In genomic region chr12:111687952-111688351, GRCh38 we compare ENCODE assay signal across 17 cellular contexts. TPM values are rescaled to one million over a fixed set of nuclear protein-coding genes. Genes with fewer than 3 reads are reported as not detected.
DNase-seq lines count a peak whose midpoint lies in the region; ATAC-seq and TF ChIP-seq lines count a peak whose summit lies in the region.
"Had no signal": no experiment of that assay in that cellular context is flagged by ENCODE, and none has a peak within 500 bp of the region (broad histone marks: within the 10 kb centered on the region; RNA-seq: fewer than 3 reads in every experiment).

No MANE protein-coding gene starts in this region.

- POLR2A ChIA-PET in CD8-positive, alpha-beta memory T cell (lab: Charles Lee) = no interaction called here
- POLR2A ChIA-PET in naive thymus-derived CD8-positive, alpha-beta T cell (lab: Charles Lee) = no interaction called here

- H3K4me1 Mint-ChIP-seq in CD8-positive, alpha-beta memory T cell = peaks cover 41 to 46% (median 44%) of the 10 kb centered on the region in 3 donors
- peaks cover 30% of the 10 kb centered on the region for H3K4me1 Mint-ChIP-seq in HFFc6 (ENCODE audit: low read depth)
- H3K4me1 Mint-ChIP-seq in naive thymus-derived CD8-positive, alpha-beta T cell = peaks cover 24 to 46% (median 42%) of the 10 kb centered on the region in 4 donors
- H3K4me1 Mint-ChIP-seq in stimulated activated memory B cell treated with anti-CD40 and anti-IgM and Interleukin-4, amounts not matched to agents 10 μg/mL and 1 μg/mL and 100 μg/mL, for 72 hours = peaks cover 40% of the 10 kb centered on the region

- no peak for ATAC-seq in naive thymus-derived CD8-positive, alpha-beta T cell
- no peak for ATAC-seq in stimulated activated memory B cell treated with anti-CD40 and anti-IgM and Interleukin-4, amounts not matched to agents 10 μg/mL and 1 μg/mL and 100 μg/mL, for 72 hours
- no peak for ATAC-seq in foreskin keratinocyte
- ATAC-seq: GM23338 had no signal

- H3K9me3 ChIP-seq in CD8-positive, alpha-beta memory T cell (ENCODE audit: low read length) = no peaks in the 10 kb centered on the region
- H3K9me3 ChIP-seq: SJSA1 had no signal

- H3K27me3 Mint-ChIP-seq in CD8-positive, alpha-beta memory T cell = peaks cover 0 to 4% of the 10 kb centered on the region in 2 donors
- H3K27me3 Mint-ChIP-seq in HFFc6 (ENCODE audit: insufficient read depth) = no peaks in the 10 kb centered on the region
- peaks cover 0 to 2% (median 0%) of the 10 kb centered on the region in 5 donors for H3K27me3 Mint-ChIP-seq in naive thymus-derived CD8-positive, alpha-beta T cell
- H3K27me3 Mint-ChIP-seq in stimulated activated memory B cell treated with anti-CD40 and anti-IgM and Interleukin-4, amounts not matched to agents 10 μg/mL and 1 μg/mL and 100 μg/mL, for 72 hours = no peaks in the 10 kb centered on the region
- H3K27me3 Mint-ChIP-seq: CD4-positive, alpha-beta memory T cell had no signal

- H3K27ac ChIP-seq in CD8-positive, alpha-beta memory T cell (ENCODE audit: low read depth, low read length) = no peak overlapping the region
- H3K27ac ChIP-seq in foreskin keratinocyte = no peak overlapping the region
- H3K27ac ChIP-seq: SJSA1 had no signal

- no peaks in the 10 kb centered on the region for H3K9me3 Mint-ChIP-seq in CD8-positive, alpha-beta memory T cell
- H3K9me3 Mint-ChIP-seq in HFFc6 = no peaks in the 10 kb centered on the region
- no peaks in the 10 kb centered on the region for H3K9me3 Mint-ChIP-seq in naive thymus-derived CD8-positive, alpha-beta T cell
- H3K9me3 Mint-ChIP-seq in stimulated activated memory B cell treated with anti-CD40 and anti-IgM and Interleukin-4, amounts not matched to agents 10 μg/mL and 1 μg/mL and 100 μg/mL, for 72 hours = no peaks in the 10 kb centered on the region
- H3K9me3 Mint-ChIP-seq: GM23338 had no signal

- H3K4me1 ChIP-seq in CD8-positive, alpha-beta memory T cell (ENCODE audit: insufficient read depth, low read length) = peaks cover 29% of the 10 kb centered on the region
- peaks cover 4% of the 10 kb centered on the region for H3K4me1 ChIP-seq in foreskin keratinocyte

- TF ChIP-seq CTCF in HFFc6 (IDR thresholded peaks at IDR 0.05) (no peak), foreskin keratinocyte (conservative IDR thresholded peaks at IDR 0.05) (no peak)

- H3K27ac Mint-ChIP-seq in CD8-positive, alpha-beta memory T cell = peak overlapping the region in 5 of 8 donors; percentile 17 to 76 (median 60)
- H3K27ac Mint-ChIP-seq in HFFc6 = no peak overlapping the region
- peak overlapping the region in 7 of 10 donors; percentile 3 to 96 (median 35) for H3K27ac Mint-ChIP-seq in naive thymus-derived CD8-positive, alpha-beta T cell
- peak overlapping the region; percentile 53 for H3K27ac Mint-ChIP-seq in stimulated activated memory B cell treated with anti-CD40 and anti-IgM and Interleukin-4, amounts not matched to agents 10 μg/mL and 1 μg/mL and 100 μg/mL, for 72 hours
- H3K27ac Mint-ChIP-seq: GM23338 had no signal

- peaks cover 0 to 32% (median 6%) of the 10 kb centered on the region in 3 donors for H3K36me3 Mint-ChIP-seq in CD8-positive, alpha-beta memory T cell
- peaks cover 4% of the 10 kb centered on the region for H3K36me3 Mint-ChIP-seq in HFFc6 (ENCODE audit: low read depth)
- peaks cover 0 to 17% (median 0%) of the 10 kb centered on the region in 3 donors for H3K36me3 Mint-ChIP-seq in naive thymus-derived CD8-positive, alpha-beta T cell
- H3K36me3 Mint-ChIP-seq in stimulated activated memory B cell treated with anti-CD40 and anti-IgM and Interleukin-4, amounts not matched to agents 10 μg/mL and 1 μg/mL and 100 μg/mL, for 72 hours = peaks cover 23% of the 10 kb centered on the region

- CTCF ChIA-PET in CD8-positive, alpha-beta memory T cell (lab: Charles Lee) = no interaction called here

- DNase-seq in CD8-positive, alpha-beta memory T cell = no peak
- DNase-seq in HFFc6 = no peak
- no peak for DNase-seq in naive thymus-derived CD8-positive, alpha-beta T cell
- no peak for DNase-seq in NCI-H446 treated with DMSO at 0.1 percent for 48 hours (lab: John Stamatoyannopoulos, UW)
- DNase-seq in foreskin keratinocyte = no peak
- DNase-seq in SIG-M5 treated with dmso at 0.1 percent for 504 hours (lab: John Stamatoyannopoulos, UW; ENCODE audit: unreplicated experiment) = no peak
- DNase-seq: CD4-positive, alpha-beta memory T cell; DND-41; HCEC 1CT; NCI-H1092; NCI-H1436; NCI-H1930; NCI-H510A; NCI-H774 had no signal

- H3K4me3 Mint-ChIP-seq in CD8-positive, alpha-beta memory T cell = peak overlapping the region in 5 of 7 donors; percentile 19 to 58 (median 44)
- H3K4me3 Mint-ChIP-seq in HFFc6 = peak overlapping the region; percentile 32; the same call in 1 of the 2 replicates
- peak overlapping the region in 4 of 10 donors; percentile 7 to 61 (median 32) for H3K4me3 Mint-ChIP-seq in naive thymus-derived CD8-positive, alpha-beta T cell
- H3K4me3 Mint-ChIP-seq in stimulated activated memory B cell treated with anti-CD40 and anti-IgM and Interleukin-4, amounts not matched to agents 10 μg/mL and 1 μg/mL and 100 μg/mL, for 72 hours = no peak overlapping the region

- no peak overlapping the region for H3K4me3 ChIP-seq in CD8-positive, alpha-beta memory T cell (ENCODE audit: low read length)
- H3K4me3 ChIP-seq: GM23338, SJSA1 had no signal

- H3K27me3 ChIP-seq in CD8-positive, alpha-beta memory T cell (ENCODE audit: insufficient read depth, low read length, poor library complexity, severe bottlenecking) = no peaks in the 10 kb centered on the region
- H3K27me3 ChIP-seq in foreskin keratinocyte = no peaks in the 10 kb centered on the region
- H3K27me3 ChIP-seq: SJSA1 had no signal

- no peaks in the 10 kb centered on the region for H3K36me3 ChIP-seq in CD8-positive, alpha-beta memory T cell (ENCODE audit: insufficient read depth, low read length)

RNA-seq across cellular contexts. Expression of gene ACAD10, which starts 2.1 kb away (rescaled TPM):
- total RNA-seq in CD8-positive, alpha-beta memory T cell = 10 to 100 TPM; 20.7 to 21.6 TPM
- 13.0 TPM for polyA plus RNA-seq in CD8-positive, alpha-beta memory T cell
- total RNA-seq in HFFc6 (2021; fragmentation: NEBNext Ultra II Directional; extraction: Animal tissue kit (Norgen Biotek cat#: 25700)) = 10 to 100 TPM; 12.8 to 18.4 (median 17.8) TPM
- total RNA-seq in naive thymus-derived CD8-positive, alpha-beta T cell = 10 to 100 TPM; 57.3 to 62.2 TPM
- 10 to 100 TPM in 2 of 3 donors, 1 to 10 TPM in 1; 9.4 to 12.9 (median 10.1) TPM for polyA plus RNA-seq in naive thymus-derived CD8-positive, alpha-beta T cell
- total RNA-seq in foreskin keratinocyte = 11.2 and 12.3 TPM in 2 replicates
- polyA plus RNA-seq in foreskin keratinocyte = 6.6 and 6.9 TPM in 2 replicates

RNA-seq across cellular contexts. Expression of gene BRAP, which starts 2.2 kb away (rescaled TPM):
- 10 to 100 TPM; 23.2 to 25.9 TPM for total RNA-seq in CD8-positive, alpha-beta memory T cell
- polyA plus RNA-seq in CD8-positive, alpha-beta memory T cell = 27.5 TPM
- total RNA-seq in HFFc6 (2021; fragmentation: NEBNext Ultra II Directional; extraction: Animal tissue kit (Norgen Biotek cat#: 25700)) = 10 to 100 TPM; 15.0 to 19.5 (median 17.8) TPM
- 10 to 100 TPM; 24.9 to 26.7 TPM for total RNA-seq in naive thymus-derived CD8-positive, alpha-beta T cell
- polyA plus RNA-seq in naive thymus-derived CD8-positive, alpha-beta T cell = 10 to 100 TPM; 17.8 to 25.1 (median 20.4) TPM
- 15.4 and 16.0 TPM in 2 replicates for total RNA-seq in foreskin keratinocyte
- 8.7 and 9.7 TPM in 2 replicates for polyA plus RNA-seq in foreskin keratinocyte
